In the genomic region with DNA sequence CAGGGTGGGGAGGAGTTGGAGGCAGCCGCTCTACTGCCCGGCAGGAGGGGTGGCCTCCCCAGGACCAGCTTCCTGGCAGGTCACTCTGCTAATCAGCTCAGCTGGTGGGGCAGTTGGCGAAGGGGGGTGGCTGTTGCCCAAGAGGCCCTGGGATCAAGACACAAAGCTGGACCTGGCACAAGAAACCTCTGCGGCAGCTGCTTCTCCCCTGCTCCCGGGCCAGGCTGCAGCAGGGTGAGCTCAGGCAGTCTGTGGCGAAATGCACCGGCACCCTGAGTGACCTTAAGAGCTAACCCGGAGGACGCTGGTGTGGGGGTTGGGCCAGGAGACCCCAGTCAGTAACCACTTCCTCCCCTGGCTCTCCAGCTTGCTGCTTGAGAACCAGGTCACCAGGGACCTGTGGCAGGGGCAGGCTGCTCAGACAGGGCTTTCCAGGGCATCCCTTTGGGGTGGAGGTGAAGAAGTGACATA, we compare ENCODE assay signal across 9 cellular contexts. TPM values are rescaled to one million over a fixed set of nuclear protein-coding genes. Genes with fewer than 3 reads are reported as not detected.
DNase-seq lines count a peak whose midpoint lies in the region; ATAC-seq and TF ChIP-seq lines count a peak whose summit lies in the region.
"Had no signal": no experiment of that assay in that cellular context is flagged by ENCODE, and none has a peak within 500 bp of the region (broad histone marks: within the 10 kb centered on the region; RNA-seq: fewer than 3 reads in every experiment).

No MANE protein-coding gene starts in this region.

- peaks cover 88% of the 10 kb centered on the region for H3K4me1 ChIP-seq in CD8-positive, alpha-beta T cell (ENCODE audit: insufficient read depth, low read length)

- no peaks in the 10 kb centered on the region for H3K9me3 ChIP-seq in CD8-positive, alpha-beta T cell (ENCODE audit: low read length)

- no peaks in the 10 kb centered on the region for H3K27me3 ChIP-seq in CD8-positive, alpha-beta T cell (ENCODE audit: insufficient read depth, low read length)
- H3K27me3 ChIP-seq in H7 (ENCODE audit: control insufficient read depth, insufficient read depth, low read length), result no peaks in the 10 kb centered on the region

- peak overlapping the region; percentile 85 for H3K27ac ChIP-seq in CD8-positive, alpha-beta T cell (ENCODE audit: low read depth, low read length)

- peak overlapping the region; percentile 5 for H3K4me3 ChIP-seq in CD8-positive, alpha-beta T cell (ENCODE audit: low read depth, low read length)
- peak overlapping the region; percentile 49 for H3K4me3 ChIP-seq in NB4 (ENCODE audit: low read depth, low read length)
- no peak overlapping the region for H3K4me3 ChIP-seq in H7 (ENCODE audit: insufficient read depth, low read depth, low read length)

- TF ChIP-seq CTCF in CD8-positive, alpha-beta T cell (IDR thresholded peaks at IDR 0.05), result no peak
- TF ChIP-seq CTCF in NB4 (IDR thresholded peaks at IDR 0.05; ENCODE audit: low read depth, low read length), result no peak

- H3K9me3 Mint-ChIP-seq in CD8-positive, alpha-beta T cell, result no peaks in the 10 kb centered on the region
- no peaks in the 10 kb centered on the region for H3K9me3 Mint-ChIP-seq in naive B cell

- POLR2A ChIA-PET in CD8-positive, alpha-beta T cell (lab: Charles Lee), result interaction anchor here (0.7 to 7.2 kb wide), 6 partner anchors 12 to 142 kb away, joined by 3 to 65 read pairs (median 8); a partner anchor contains a TSS

- TF ChIP-seq POLR2A in NB4 (IDR thresholded peaks at IDR 0.05; ENCODE audit: extremely low read depth, insufficient read length), result no peak

- no peak for ATAC-seq in CD8-positive, alpha-beta T cell
- no peak for ATAC-seq in naive B cell (ENCODE audit: low read depth in 2 of 2)
- ATAC-seq in GM18498 (IDR thresholded peaks at IDR 0.05; ENCODE audit: unreplicated experiment), result no peak

- CTCF ChIA-PET in CD8-positive, alpha-beta T cell (lab: Charles Lee), result interaction anchor here (0.7 to 3.6 kb wide), 10 partner anchors 11 to 185 kb away, joined by 3 to 21 read pairs (median 5); a partner anchor contains a TSS

- H3K27me3 Mint-ChIP-seq in CD8-positive, alpha-beta T cell (ENCODE audit: low read depth), result no peaks in the 10 kb centered on the region
- peaks cover 0 to 17% (median 7%) of the 10 kb centered on the region in 3 donors for H3K27me3 Mint-ChIP-seq in naive B cell

- H3K4me1 Mint-ChIP-seq in CD8-positive, alpha-beta T cell (ENCODE audit: low read depth), result peaks cover 85% of the 10 kb centered on the region
- peaks cover 42 to 49% (median 46%) of the 10 kb centered on the region in 3 donors for H3K4me1 Mint-ChIP-seq in naive B cell

- peak overlapping the region; percentile 99 for H3K27ac Mint-ChIP-seq in CD8-positive, alpha-beta T cell
- peak overlapping the region in 2 of 6 donors; percentile 89 to 94 for H3K27ac Mint-ChIP-seq in naive B cell

- H3K4me3 Mint-ChIP-seq in CD8-positive, alpha-beta T cell, result peak overlapping the region; percentile 78
- peak overlapping the region in 3 of 8 donors; percentile 35 to 62 (median 61) for H3K4me3 Mint-ChIP-seq in naive B cell

- intact Hi-C loops in CD8-positive, alpha-beta T cell (cut with DNase I, micrococcal nuclease), result loop anchor here (5.0 to 10.0 kb wide), 7 partner anchors 35 to 1135 kb away; a partner anchor contains a TSS

- H3K36me3 ChIP-seq in CD8-positive, alpha-beta T cell (ENCODE audit: insufficient read depth, low read length), result no peaks in the 10 kb centered on the region
- H3K36me3 ChIP-seq in H7 (replicated peaks; ENCODE audit: control insufficient read depth, insufficient read depth, low read length), result no peaks in the 10 kb centered on the region

- DNase-seq in CD8-positive, alpha-beta T cell, result peak; percentile 13 to 68 (median 49)
- DNase-seq in NB4 (ENCODE audit: low read depth), result peak; percentile 99
- peak; percentile 40 for DNase-seq in central memory CD4-positive, alpha-beta T cell
- DNase-seq in naive B cell, result peak; percentile 21
- DNase-seq in NCI-H524 treated with DMSO at 0.1 percent for 48 hours (lab: John Stamatoyannopoulos, UW), result no peak
- no peak for DNase-seq in H7
- DNase-seq in NCI-H446 (lab: John Stamatoyannopoulos, UW), result no peak

- H3K36me3 Mint-ChIP-seq in CD8-positive, alpha-beta T cell, result no peaks in the 10 kb centered on the region
- no peaks in the 10 kb centered on the region for H3K36me3 Mint-ChIP-seq in naive B cell

RNA-seq across cellular contexts. Expression of a gene that starts 31.1 kb away (rescaled TPM):
- total RNA-seq in CD8-positive, alpha-beta T cell, result 1 to 10 TPM; 4.6 to 4.8 TPM
- under 1 TPM in 1 of 6 donors, not detected in 5; 0.14 TPM for polyA plus RNA-seq in naive B cell (ENCODE audit: low read depth in 6 of 6)
- total RNA-seq in H7 (2014; rRNA removed; shearing (Covaris generic)), result 0.18 and 0.21 TPM in 2 replicates
- total RNA-seq: M059J had no signal

Comparison
In these comparisons a context has a peak if more than half of its experiments do, and no peak if none do; other contexts are left out.
1. DNase-seq: peak in CD8-positive, alpha-beta T cell (7 of 7), NB4 (single experiment), central memory CD4-positive, alpha-beta T cell (single experiment) and naive B cell (single experiment); none in NCI-H524 treated with DMSO at 0.1 percent for 48 hours (single experiment), H7 (single experiment) and NCI-H446 (0 of 2).